In the genomic region with DNA sequence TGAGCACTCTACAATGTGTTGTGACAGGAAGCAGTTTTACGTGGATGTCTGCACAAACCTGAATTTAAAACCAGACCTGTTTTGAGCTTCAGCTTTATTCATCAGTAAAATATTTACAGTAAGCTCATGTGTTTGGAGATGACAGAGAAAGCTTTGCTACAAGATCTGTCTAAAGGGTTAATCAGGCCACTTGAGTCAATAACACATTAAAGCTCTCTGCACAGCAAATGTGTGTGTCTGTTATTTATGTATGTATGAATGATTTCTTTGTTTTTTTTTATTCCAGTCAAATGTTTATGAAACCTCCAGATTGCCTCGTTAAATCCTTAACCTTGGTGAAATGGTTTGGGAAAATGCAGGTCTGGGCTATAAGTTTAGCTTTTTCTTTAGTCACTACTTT, we compare ENCODE assay signal across 1 cellular context.
TF ChIP-seq lines count a peak whose summit lies in the region.

No MANE protein-coding gene starts in this region.

TF ChIP-seq in GM12878, 131 proteins besides CTCF, POLR2A, EP300 and RAD21 (continued from another document):
- TF ChIP-seq, protein P1, sequence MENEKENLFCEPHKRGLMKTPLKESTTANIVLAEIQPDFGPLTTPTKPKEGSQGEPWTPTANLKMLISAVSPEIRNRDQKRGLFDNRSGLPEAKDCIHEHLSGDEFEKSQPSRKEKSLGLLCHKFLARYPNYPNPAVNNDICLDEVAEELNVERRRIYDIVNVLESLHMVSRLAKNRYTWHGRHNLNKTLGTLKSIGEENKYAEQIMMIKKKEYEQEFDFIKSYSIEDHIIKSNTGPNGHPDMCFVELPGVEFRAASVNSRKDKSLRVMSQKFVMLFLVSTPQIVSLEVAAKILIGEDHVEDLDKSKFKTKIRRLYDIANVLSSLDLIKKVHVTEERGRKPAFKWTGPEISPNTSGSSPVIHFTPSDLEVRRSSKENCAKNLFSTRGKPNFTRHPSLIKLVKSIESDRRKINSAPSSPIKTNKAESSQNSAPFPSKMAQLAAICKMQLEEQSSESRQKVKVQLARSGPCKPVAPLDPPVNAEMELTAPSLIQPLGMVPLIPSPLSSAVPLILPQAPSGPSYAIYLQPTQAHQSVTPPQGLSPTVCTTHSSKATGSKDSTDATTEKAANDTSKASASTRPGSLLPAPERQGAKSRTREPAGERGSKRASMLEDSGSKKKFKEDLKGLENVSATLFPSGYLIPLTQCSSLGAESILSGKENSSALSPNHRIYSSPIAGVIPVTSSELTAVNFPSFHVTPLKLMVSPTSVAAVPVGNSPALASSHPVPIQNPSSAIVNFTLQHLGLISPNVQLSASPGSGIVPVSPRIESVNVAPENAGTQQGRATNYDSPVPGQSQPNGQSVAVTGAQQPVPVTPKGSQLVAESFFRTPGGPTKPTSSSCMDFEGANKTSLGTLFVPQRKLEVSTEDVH (IDR thresholded peaks at IDR 0.05; ENCODE audit: low read depth, partially characterized antibody) = no peak
TF ChIP-seq in GM12878: peak in this region for 0.
